Comparison of ENCODE assay signal across 1 cellular context in genomic region chr10:31697271-31698168, GRCh38.
TF ChIP-seq lines count a peak whose summit lies in the region.

No MANE protein-coding gene starts in this region.

TF ChIP-seq in GM12878, 131 proteins besides CTCF, POLR2A, EP300 and RAD21 (continued from another document):
- TF ChIP-seq ZNF592 (IDR thresholded peaks at IDR 0.05) = no peak
TF ChIP-seq in GM12878: peak in this region for 0.
